In genomic region chr15:80404057-80404718, GRCh38 we compare ENCODE assay signal across 1 cellular context.
TF ChIP-seq lines count a peak whose summit lies in the region.

ARNT2 (plus strand) TSS chr15:80404382; CDS start chr15:80404516, 134 bp downstream.

TF ChIP-seq in H1, 55 proteins besides CTCF, POLR2A, EP300 and RAD21 (continued from another document):
- TF ChIP-seq FOSL1 (IDR thresholded peaks at IDR 0.05; ENCODE audit: insufficient read depth, low read depth, low read length): no peak
- TF ChIP-seq KDM4A (IDR thresholded peaks at IDR 0.05; ENCODE audit: low read depth, low read length, severe bottlenecking): peak; percentile 70
